ENCODE assay signal across 36 cellular contexts in genomic region chr13:60338754-60339153, GRCh38.
"Had no signal": no experiment of that assay in that cellular context is flagged by ENCODE, and none has a peak within 500 bp of the region (broad histone marks: within the 10 kb centered on the region; RNA-seq: fewer than 3 reads in every experiment).

No MANE protein-coding gene starts in this region.

- H3K9me3 Mint-ChIP-seq: activated CD8-positive, alpha-beta T cell treated with anti-CD3 and anti-CD28 coated beads for 36 hours; activated naive CD4-positive, alpha-beta T cell treated with anti-CD3 and anti-CD28 coated beads, Interleukin-2, amount 10 ng/mL, durations not matched to agents 7 days and 5 days; activated naive CD4-positive, alpha-beta T cell treated with anti-CD3 and anti-CD28 coated beads, Interleukin-2, amount 50 U/mL, for 24 hours; activated naive CD8-positive, alpha-beta T cell treated with anti-CD3 and anti-CD28 coated beads, Interleukin-2, amount 10 ng/mL, durations not matched to agents 7 days and 5 days; activated T-helper 2 cell treated with anti-CD3 and anti-CD28 coated beads, Interferon-gamma antibody, Interleukin-2, Interleukin-4, amounts not matched to agents 10 μg/mL and 5 μg/mL and 100 μg/mL, durations not matched to agents 14 hours and 24 hours and 36 hours; T-helper 1 cell treated with Interleukin-12 subunit alpha and Interleukin-12 subunit beta and Interleukin-4 antibody, amounts not matched to agents 30 μg/mL and 1 μg/mL, for 36 hours had no signal

- H3K4me1 Mint-ChIP-seq: activated CD4-positive, alpha-beta T cell treated with anti-CD3 and anti-CD28 coated beads for 36 hours; activated naive CD4-positive, alpha-beta T cell treated with anti-CD3 and anti-CD28 coated beads, Interleukin-2, amount 10 ng/mL, durations not matched to agents 7 days and 5 days; activated naive CD4-positive, alpha-beta T cell treated with anti-CD3 and anti-CD28 coated beads, Interleukin-2, amount 50 U/mL, for 24 hours; activated naive CD8-positive, alpha-beta T cell treated with anti-CD3 and anti-CD28 coated beads, Interleukin-2, amount 10 ng/mL, durations not matched to agents 7 days and 5 days; activated naive CD8-positive, alpha-beta T cell treated with anti-CD3 and anti-CD28 coated beads, Interleukin-2, amount 50 U/mL, for 24 hours; brain; central memory CD8-positive, alpha-beta T cell had no signal

- H3K4me1 ChIP-seq: ascending aorta had no signal

- H3K27me3 ChIP-seq: ascending aorta, cardiac muscle cell had no signal

- H3K27ac Mint-ChIP-seq: activated CD4-positive, alpha-beta T cell treated with anti-CD3 and anti-CD28 coated beads for 36 hours; activated CD8-positive, alpha-beta T cell treated with anti-CD3 and anti-CD28 coated beads for 36 hours; activated naive CD4-positive, alpha-beta T cell treated with anti-CD3 and anti-CD28 coated beads, Interleukin-2, amount 10 ng/mL, durations not matched to agents 7 days and 5 days; activated naive CD4-positive, alpha-beta T cell treated with anti-CD3 and anti-CD28 coated beads, Interleukin-2, amount 50 U/mL, for 24 hours; activated naive CD8-positive, alpha-beta T cell; activated naive CD8-positive, alpha-beta T cell treated with anti-CD3 and anti-CD28 coated beads, Interleukin-2, amount 10 ng/mL, durations not matched to agents 7 days and 5 days; activated naive CD8-positive, alpha-beta T cell treated with anti-CD3 and anti-CD28 coated beads, Interleukin-2, amount 50 U/mL, for 24 hours; activated T-cell treated with anti-CD3 and anti-CD28 coated beads, Interleukin-2, amount 50 U/mL, for 72 hours; activated T-helper 2 cell treated with anti-CD3 and anti-CD28 coated beads, Interferon-gamma antibody, Interleukin-2, Interleukin-4, amounts not matched to agents 10 μg/mL and 5 μg/mL and 100 μg/mL, durations not matched to agents 14 hours and 24 hours and 36 hours; T-helper 1 cell treated with Interleukin-12 subunit alpha and Interleukin-12 subunit beta and Interleukin-4 antibody, amounts not matched to agents 30 μg/mL and 1 μg/mL, for 36 hours; T-helper 2 cell treated with Interferon-gamma antibody and Interleukin-4, amounts not matched to agents 5 μg/mL and 100 μg/mL, for 36 hours had no signal

- H3K9me3 ChIP-seq: ascending aorta had no signal

- DNase-seq: activated CD4-positive, alpha-beta T cell treated with anti-CD3 and anti-CD28 coated beads for 1 hour; activated CD4-positive, alpha-beta T cell treated with anti-CD3 and anti-CD28 coated beads for 36 hours; activated CD4-positive, alpha-beta T cell treated with anti-CD3 and anti-CD28 coated beads for 48 hours; activated CD4-positive, alpha-beta T cell treated with anti-CD3 and anti-CD28 coated beads, Interleukin-2, amount 50 U/mL, for 1 hour; activated CD4-positive, alpha-beta T cell treated with anti-CD3 and anti-CD28 coated beads, Interleukin-2, amount 50 U/mL, for 48 hours; activated CD4-positive, CD25-positive, alpha-beta regulatory T cell; activated CD8-positive, alpha-beta memory T cell treated with anti-CD3 and anti-CD28 coated beads, Interleukin-2, amount 50 U/mL, for 4 hours; activated CD8-positive, alpha-beta T cell treated with anti-CD3 and anti-CD28 coated beads for 36 hours; activated effector memory CD4-positive, alpha-beta T cell treated with Interleukin-2 at 50 U/mL for 16 hours; activated gamma-delta T cell; activated naive CD4-positive, alpha-beta T cell treated with anti-CD3 and anti-CD28 coated beads, Interleukin-2, amount 10 ng/mL, durations not matched to agents 7 days and 5 days; activated naive CD4-positive, alpha-beta T cell treated with Interleukin-2 at 50 U/mL for 16 hours; activated naive CD8-positive, alpha-beta T cell treated with anti-CD3 and anti-CD28 coated beads, Interleukin-2, amount 10 ng/mL, durations not matched to agents 7 days and 5 days; activated naive CD8-positive, alpha-beta T cell treated with anti-CD3 and anti-CD28 coated beads, Interleukin-2, amount 50 U/mL, for 24 hours; activated T-cell treated with anti-CD3 and anti-CD28 coated beads for 4 hours; activated T-cell treated with anti-CD3 and anti-CD28 coated beads, Interleukin-2, amount 50 U/mL, for 1 hour; activated T-cell treated with anti-CD3 and anti-CD28 coated beads, Interleukin-2, amount 50 U/mL, for 4 hours; activated T-cell treated with anti-CD3 and anti-CD28 coated beads, Interleukin-2, amount 50 U/mL, for 72 hours; amygdala; anterior cingulate cortex; caudate nucleus; cerebellar nuclear complex; T-helper 1 cell; T-helper 2 cell; T-helper 9 cell had no signal

- H3K4me3 Mint-ChIP-seq: activated CD4-positive, alpha-beta T cell treated with anti-CD3 and anti-CD28 coated beads for 36 hours; activated CD8-positive, alpha-beta T cell treated with anti-CD3 and anti-CD28 coated beads for 36 hours; activated naive CD4-positive, alpha-beta T cell treated with anti-CD3 and anti-CD28 coated beads, Interleukin-2, amount 10 ng/mL, durations not matched to agents 7 days and 5 days; activated naive CD4-positive, alpha-beta T cell treated with anti-CD3 and anti-CD28 coated beads, Interleukin-2, amount 50 U/mL, for 24 hours; activated naive CD8-positive, alpha-beta T cell; activated naive CD8-positive, alpha-beta T cell treated with anti-CD3 and anti-CD28 coated beads, Interleukin-2, amount 10 ng/mL, durations not matched to agents 7 days and 5 days; activated naive CD8-positive, alpha-beta T cell treated with anti-CD3 and anti-CD28 coated beads, Interleukin-2, amount 50 U/mL, for 24 hours; activated T-cell treated with anti-CD3 and anti-CD28 coated beads, Interleukin-2, amount 50 U/mL, for 4 hours; activated T-cell treated with anti-CD3 and anti-CD28 coated beads, Interleukin-2, amount 50 U/mL, for 72 hours; brain; central memory CD8-positive, alpha-beta T cell; T-helper 1 cell treated with Interleukin-12 subunit alpha and Interleukin-12 subunit beta and Interleukin-4 antibody, amounts not matched to agents 30 μg/mL and 1 μg/mL, for 36 hours; T-helper 2 cell treated with Interferon-gamma antibody and Interleukin-4, amounts not matched to agents 5 μg/mL and 100 μg/mL, for 36 hours had no signal

- ATAC-seq: activated CD4-positive, alpha-beta T cell treated with anti-CD3 and anti-CD28 coated beads for 36 hours; activated CD4-positive, CD25-positive, alpha-beta regulatory T cell treated with anti-CD3 and anti-CD28 coated beads, Interleukin-2, amount 50 U/mL, for 24 hours; activated CD8-positive, alpha-beta T cell treated with anti-CD3 and anti-CD28 coated beads for 36 hours; activated naive CD8-positive, alpha-beta T cell treated with anti-CD3 and anti-CD28 coated beads, Interleukin-2, amount 50 U/mL, for 24 hours; activated T-cell treated with anti-CD3 and anti-CD28 coated beads, Interleukin-2, amount 50 U/mL, for 4 hours; activated T-cell treated with anti-CD3 and anti-CD28 coated beads, Interleukin-2, amount 50 U/mL, for 72 hours had no signal

- H3K27ac ChIP-seq: ascending aorta, cardiac muscle cell, VCaP had no signal

- H3K36me3 ChIP-seq: ascending aorta, cardiac muscle cell had no signal

- H3K4me3 ChIP-seq: ascending aorta, cardiac muscle cell had no signal

- H3K36me3 Mint-ChIP-seq: activated naive CD4-positive, alpha-beta T cell treated with anti-CD3 and anti-CD28 coated beads, Interleukin-2, amount 10 ng/mL, durations not matched to agents 7 days and 5 days; activated naive CD4-positive, alpha-beta T cell treated with anti-CD3 and anti-CD28 coated beads, Interleukin-2, amount 50 U/mL, for 24 hours; activated naive CD8-positive, alpha-beta T cell; activated naive CD8-positive, alpha-beta T cell treated with anti-CD3 and anti-CD28 coated beads, Interleukin-2, amount 10 ng/mL, durations not matched to agents 7 days and 5 days; brain had no signal
